Comparison of ENCODE assay signal across 2 cellular contexts in the genomic region with DNA sequence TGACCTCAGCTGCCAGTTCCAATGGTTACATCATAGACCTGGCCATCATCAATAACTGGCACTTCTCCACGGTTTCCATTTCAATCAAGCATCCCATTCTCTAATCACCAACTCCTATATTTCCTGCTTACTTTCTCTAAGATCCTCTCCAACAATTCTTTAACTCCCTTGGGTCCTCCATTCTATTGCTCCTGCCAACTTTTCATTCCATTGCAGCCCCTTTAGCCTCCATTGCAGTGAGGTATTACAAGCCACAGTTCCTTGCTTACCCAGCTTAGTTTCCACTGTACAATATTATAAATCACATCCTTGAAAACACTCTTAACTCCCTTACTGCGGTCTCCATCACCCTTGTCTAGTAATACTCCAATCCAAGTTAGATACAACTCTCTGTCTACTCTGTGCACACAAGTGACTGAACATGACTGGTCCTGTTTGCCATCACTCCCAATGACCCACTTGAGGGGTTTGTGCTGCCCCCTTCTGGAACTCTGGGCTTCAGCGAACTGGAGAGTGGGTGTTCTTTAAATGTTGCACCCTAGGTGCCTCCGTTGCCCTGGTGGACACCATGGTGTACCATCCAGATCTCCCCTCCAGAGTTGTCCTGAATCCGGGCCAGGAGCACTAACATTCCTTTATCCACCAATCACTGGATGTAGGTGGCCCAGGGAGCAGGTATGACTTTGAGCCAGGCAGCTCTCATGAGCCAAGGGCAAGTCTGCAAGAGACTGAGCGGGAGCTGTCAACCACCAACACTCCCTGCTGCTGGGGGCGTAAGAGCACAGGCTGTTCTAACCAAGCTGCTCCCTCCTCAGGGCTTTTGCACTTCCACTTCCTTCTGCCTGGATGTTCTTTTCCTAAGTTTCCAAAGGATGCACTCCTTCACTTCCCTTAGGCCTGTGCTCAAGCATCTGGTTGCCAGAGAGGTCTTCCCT.
TF ChIP-seq lines count a peak whose summit lies in the region.

No MANE protein-coding gene starts in this region.

TF ChIP-seq in GM23338, 12 proteins besides CTCF, POLR2A, EP300 and RAD21 (continues in another document):
- TF ChIP-seq, protein P1, sequence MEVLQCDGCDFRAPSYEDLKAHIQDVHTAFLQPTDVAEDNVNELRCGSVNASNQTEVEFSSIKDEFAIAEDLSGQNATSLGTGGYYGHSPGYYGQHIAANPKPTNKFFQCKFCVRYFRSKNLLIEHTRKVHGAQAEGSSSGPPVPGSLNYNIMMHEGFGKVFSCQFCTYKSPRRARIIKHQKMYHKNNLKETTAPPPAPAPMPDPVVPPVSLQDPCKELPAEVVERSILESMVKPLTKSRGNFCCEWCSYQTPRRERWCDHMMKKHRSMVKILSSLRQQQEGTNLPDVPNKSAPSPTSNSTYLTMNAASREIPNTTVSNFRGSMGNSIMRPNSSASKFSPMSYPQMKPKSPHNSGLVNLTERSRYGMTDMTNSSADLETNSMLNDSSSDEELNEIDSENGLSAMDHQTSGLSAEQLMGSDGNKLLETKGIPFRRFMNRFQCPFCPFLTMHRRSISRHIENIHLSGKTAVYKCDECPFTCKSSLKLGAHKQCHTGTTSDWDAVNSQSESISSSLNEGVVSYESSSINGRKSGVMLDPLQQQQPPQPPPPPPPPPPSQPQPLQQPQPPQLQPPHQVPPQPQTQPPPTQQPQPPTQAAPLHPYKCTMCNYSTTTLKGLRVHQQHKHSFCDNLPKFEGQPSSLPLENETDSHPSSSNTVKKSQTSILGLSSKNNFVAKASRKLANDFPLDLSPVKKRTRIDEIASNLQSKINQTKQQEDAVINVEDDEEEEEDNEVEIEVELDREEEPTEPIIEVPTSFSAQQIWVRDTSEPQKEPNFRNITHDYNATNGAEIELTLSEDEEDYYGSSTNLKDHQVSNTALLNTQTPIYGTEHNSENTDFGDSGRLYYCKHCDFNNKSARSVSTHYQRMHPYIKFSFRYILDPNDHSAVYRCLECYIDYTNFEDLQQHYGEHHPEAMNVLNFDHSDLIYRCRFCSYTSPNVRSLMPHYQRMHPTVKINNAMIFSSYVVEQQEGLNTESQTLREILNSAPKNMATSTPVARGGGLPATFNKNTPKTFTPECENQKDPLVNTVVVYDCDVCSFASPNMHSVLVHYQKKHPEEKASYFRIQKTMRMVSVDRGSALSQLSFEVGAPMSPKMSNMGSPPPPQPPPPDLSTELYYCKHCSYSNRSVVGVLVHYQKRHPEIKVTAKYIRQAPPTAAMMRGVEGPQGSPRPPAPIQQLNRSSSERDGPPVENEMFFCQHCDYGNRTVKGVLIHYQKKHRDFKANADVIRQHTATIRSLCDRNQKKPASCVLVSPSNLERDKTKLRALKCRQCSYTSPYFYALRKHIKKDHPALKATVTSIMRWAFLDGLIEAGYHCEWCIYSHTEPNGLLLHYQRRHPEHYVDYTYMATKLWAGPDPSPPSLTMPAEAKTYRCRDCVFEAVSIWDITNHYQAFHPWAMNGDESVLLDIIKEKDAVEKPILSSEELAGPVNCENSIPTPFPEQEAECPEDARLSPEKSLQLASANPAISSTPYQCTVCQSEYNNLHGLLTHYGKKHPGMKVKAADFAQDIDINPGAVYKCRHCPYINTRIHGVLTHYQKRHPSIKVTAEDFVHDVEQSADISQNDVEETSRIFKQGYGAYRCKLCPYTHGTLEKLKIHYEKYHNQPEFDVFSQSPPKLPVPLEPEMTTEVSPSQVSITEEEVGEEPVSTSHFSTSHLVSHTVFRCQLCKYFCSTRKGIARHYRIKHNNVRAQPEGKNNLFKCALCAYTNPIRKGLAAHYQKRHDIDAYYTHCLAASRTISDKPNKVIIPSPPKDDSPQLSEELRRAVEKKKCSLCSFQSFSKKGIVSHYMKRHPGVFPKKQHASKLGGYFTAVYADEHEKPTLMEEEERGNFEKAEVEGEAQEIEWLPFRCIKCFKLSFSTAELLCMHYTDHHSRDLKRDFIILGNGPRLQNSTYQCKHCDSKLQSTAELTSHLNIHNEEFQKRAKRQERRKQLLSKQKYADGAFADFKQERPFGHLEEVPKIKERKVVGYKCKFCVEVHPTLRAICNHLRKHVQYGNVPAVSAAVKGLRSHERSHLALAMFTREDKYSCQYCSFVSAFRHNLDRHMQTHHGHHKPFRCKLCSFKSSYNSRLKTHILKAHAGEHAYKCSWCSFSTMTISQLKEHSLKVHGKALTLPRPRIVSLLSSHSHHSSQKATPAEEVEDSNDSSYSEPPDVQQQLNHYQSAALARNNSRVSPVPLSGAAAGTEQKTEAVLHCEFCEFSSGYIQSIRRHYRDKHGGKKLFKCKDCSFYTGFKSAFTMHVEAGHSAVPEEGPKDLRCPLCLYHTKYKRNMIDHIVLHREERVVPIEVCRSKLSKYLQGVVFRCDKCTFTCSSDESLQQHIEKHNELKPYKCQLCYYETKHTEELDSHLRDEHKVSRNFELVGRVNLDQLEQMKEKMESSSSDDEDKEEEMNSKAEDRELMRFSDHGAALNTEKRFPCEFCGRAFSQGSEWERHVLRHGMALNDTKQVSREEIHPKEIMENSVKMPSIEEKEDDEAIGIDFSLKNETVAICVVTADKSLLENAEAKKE (CRISPR knock-in tag; IDR thresholded peaks at IDR 0.05) = no peak; the same call in 1 of the 2 replicates
- TF ChIP-seq, protein P2, sequence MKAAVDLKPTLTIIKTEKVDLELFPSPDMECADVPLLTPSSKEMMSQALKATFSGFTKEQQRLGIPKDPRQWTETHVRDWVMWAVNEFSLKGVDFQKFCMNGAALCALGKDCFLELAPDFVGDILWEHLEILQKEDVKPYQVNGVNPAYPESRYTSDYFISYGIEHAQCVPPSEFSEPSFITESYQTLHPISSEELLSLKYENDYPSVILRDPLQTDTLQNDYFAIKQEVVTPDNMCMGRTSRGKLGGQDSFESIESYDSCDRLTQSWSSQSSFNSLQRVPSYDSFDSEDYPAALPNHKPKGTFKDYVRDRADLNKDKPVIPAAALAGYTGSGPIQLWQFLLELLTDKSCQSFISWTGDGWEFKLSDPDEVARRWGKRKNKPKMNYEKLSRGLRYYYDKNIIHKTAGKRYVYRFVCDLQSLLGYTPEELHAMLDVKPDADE (IDR thresholded peaks at IDR 0.05) = no peak
- no peak for TF ChIP-seq JUNB (IDR thresholded peaks at IDR 0.05; ENCODE audit: unreplicated experiment)
- TF ChIP-seq, protein P3, sequence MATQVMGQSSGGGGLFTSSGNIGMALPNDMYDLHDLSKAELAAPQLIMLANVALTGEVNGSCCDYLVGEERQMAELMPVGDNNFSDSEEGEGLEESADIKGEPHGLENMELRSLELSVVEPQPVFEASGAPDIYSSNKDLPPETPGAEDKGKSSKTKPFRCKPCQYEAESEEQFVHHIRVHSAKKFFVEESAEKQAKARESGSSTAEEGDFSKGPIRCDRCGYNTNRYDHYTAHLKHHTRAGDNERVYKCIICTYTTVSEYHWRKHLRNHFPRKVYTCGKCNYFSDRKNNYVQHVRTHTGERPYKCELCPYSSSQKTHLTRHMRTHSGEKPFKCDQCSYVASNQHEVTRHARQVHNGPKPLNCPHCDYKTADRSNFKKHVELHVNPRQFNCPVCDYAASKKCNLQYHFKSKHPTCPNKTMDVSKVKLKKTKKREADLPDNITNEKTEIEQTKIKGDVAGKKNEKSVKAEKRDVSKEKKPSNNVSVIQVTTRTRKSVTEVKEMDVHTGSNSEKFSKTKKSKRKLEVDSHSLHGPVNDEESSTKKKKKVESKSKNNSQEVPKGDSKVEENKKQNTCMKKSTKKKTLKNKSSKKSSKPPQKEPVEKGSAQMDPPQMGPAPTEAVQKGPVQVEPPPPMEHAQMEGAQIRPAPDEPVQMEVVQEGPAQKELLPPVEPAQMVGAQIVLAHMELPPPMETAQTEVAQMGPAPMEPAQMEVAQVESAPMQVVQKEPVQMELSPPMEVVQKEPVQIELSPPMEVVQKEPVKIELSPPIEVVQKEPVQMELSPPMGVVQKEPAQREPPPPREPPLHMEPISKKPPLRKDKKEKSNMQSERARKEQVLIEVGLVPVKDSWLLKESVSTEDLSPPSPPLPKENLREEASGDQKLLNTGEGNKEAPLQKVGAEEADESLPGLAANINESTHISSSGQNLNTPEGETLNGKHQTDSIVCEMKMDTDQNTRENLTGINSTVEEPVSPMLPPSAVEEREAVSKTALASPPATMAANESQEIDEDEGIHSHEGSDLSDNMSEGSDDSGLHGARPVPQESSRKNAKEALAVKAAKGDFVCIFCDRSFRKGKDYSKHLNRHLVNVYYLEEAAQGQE (IDR thresholded peaks at IDR 0.05; ENCODE audit: unreplicated experiment) = no peak
- no peak for TF ChIP-seq POLR2AphosphoS5 (IDR thresholded peaks at IDR 0.05; ENCODE audit: low read depth)
- no peak for TF ChIP-seq ZNF114 (CRISPR knock-in tag; IDR thresholded peaks at IDR 0.05)

TF ChIP-seq in K562, 482 proteins besides CTCF, POLR2A, EP300 and RAD21 (continues in another document):
- TF ChIP-seq POLR3A (IDR thresholded peaks at IDR 0.05; ENCODE audit: borderline replicate concordance, extremely low read depth, insufficient read depth, insufficient read length) (no peak), HLTF (IDR thresholded peaks at IDR 0.05) (no peak), HNRNPH1 (optimal IDR thresholded peaks at IDR 0.05; ENCODE audit: low read depth, low read length) (no peak), HNRNPLL (IDR thresholded peaks at IDR 0.05; ENCODE audit: low read depth, low read length, poor library complexity, severe bottlenecking) (no peak), PTBP1 (IDR thresholded peaks at IDR 0.05; ENCODE audit: low read depth, low read length) (no peak), SMC3 (conservative IDR thresholded peaks at IDR 0.05; ENCODE audit: insufficient read depth, low read depth, low read length) (peak; percentile 63), ZNF717 (CRISPR knock-in tag; IDR thresholded peaks at IDR 0.05) (no peak), EGR1 (conservative IDR thresholded peaks at IDR 0.05) (0 out of 2 replicates have a peak, but pooled peaks have one; percentile 13), HNRNPL (IDR thresholded peaks at IDR 0.05; ENCODE audit: low read depth, low read length) (no peak), ZNF274 (IDR thresholded peaks at IDR 0.05; ENCODE audit: borderline replicate concordance, low read depth, low read length) (no peak), HCFC1 (IDR thresholded peaks at IDR 0.05; ENCODE audit: low read depth, low read length) (0 out of 2 replicates have a peak, but pooled peaks have one; percentile 21)
- TF ChIP-seq, protein P4, sequence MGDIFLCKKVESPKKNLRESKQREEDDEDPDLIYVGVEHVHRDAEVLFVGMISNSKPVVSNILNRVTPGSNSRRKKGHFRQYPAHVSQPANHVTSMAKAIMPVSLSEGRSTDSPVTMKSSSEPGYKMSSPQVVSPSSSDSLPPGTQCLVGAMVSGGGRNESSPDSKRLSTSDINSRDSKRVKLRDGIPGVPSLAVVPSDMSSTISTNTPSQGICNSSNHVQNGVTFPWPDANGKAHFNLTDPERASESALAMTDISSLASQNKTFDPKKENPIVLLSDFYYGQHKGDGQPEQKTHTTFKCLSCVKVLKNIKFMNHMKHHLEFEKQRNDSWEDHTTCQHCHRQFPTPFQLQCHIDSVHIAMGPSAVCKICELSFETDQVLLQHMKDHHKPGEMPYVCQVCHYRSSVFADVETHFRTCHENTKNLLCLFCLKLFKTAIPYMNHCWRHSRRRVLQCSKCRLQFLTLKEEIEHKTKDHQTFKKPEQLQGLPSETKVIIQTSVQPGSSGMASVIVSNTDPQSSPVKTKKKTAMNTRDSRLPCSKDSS (IDR thresholded peaks at IDR 0.05; ENCODE audit: low read depth, partially characterized antibody) = no peak
- TF ChIP-seq, protein P5, sequence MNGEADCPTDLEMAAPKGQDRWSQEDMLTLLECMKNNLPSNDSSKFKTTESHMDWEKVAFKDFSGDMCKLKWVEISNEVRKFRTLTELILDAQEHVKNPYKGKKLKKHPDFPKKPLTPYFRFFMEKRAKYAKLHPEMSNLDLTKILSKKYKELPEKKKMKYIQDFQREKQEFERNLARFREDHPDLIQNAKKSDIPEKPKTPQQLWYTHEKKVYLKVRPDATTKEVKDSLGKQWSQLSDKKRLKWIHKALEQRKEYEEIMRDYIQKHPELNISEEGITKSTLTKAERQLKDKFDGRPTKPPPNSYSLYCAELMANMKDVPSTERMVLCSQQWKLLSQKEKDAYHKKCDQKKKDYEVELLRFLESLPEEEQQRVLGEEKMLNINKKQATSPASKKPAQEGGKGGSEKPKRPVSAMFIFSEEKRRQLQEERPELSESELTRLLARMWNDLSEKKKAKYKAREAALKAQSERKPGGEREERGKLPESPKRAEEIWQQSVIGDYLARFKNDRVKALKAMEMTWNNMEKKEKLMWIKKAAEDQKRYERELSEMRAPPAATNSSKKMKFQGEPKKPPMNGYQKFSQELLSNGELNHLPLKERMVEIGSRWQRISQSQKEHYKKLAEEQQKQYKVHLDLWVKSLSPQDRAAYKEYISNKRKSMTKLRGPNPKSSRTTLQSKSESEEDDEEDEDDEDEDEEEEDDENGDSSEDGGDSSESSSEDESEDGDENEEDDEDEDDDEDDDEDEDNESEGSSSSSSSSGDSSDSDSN (IDR thresholded peaks at IDR 0.05; ENCODE audit: borderline replicate concordance in 1 of 2, low read depth in 2 of 2, low read length in 2 of 2) = peak in 1 of 2 experiments; percentile 77; a peak in 1 of 4 replicates
- TF ChIP-seq, protein P6, sequence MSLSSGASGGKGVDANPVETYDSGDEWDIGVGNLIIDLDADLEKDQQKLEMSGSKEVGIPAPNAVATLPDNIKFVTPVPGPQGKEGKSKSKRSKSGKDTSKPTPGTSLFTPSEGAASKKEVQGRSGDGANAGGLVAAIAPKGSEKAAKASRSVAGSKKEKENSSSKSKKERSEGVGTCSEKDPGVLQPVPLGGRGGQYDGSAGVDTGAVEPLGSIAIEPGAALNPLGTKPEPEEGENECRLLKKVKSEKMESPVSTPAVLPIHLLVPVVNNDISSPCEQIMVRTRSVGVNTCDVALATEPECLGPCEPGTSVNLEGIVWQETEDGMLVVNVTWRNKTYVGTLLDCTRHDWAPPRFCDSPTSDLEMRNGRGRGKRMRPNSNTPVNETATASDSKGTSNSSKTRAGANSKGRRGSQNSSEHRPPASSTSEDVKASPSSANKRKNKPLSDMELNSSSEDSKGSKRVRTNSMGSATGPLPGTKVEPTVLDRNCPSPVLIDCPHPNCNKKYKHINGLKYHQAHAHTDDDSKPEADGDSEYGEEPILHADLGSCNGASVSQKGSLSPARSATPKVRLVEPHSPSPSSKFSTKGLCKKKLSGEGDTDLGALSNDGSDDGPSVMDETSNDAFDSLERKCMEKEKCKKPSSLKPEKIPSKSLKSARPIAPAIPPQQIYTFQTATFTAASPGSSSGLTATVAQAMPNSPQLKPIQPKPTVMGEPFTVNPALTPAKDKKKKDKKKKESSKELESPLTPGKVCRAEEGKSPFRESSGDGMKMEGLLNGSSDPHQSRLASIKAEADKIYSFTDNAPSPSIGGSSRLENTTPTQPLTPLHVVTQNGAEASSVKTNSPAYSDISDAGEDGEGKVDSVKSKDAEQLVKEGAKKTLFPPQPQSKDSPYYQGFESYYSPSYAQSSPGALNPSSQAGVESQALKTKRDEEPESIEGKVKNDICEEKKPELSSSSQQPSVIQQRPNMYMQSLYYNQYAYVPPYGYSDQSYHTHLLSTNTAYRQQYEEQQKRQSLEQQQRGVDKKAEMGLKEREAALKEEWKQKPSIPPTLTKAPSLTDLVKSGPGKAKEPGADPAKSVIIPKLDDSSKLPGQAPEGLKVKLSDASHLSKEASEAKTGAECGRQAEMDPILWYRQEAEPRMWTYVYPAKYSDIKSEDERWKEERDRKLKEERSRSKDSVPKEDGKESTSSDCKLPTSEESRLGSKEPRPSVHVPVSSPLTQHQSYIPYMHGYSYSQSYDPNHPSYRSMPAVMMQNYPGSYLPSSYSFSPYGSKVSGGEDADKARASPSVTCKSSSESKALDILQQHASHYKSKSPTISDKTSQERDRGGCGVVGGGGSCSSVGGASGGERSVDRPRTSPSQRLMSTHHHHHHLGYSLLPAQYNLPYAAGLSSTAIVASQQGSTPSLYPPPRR (CRISPR knock-in tag; IDR thresholded peaks at IDR 0.05; ENCODE audit: borderline replicate concordance) = no peak
